8 cellular contexts compared by ENCODE assay signal in genomic region chr2:45993476-45993991, GRCh38.
DNase-seq lines count a peak whose midpoint lies in the region; ATAC-seq and TF ChIP-seq lines count a peak whose summit lies in the region.

No MANE protein-coding gene starts in this region.

- H4K20me1 ChIP-seq in hepatocyte (ENCODE audit: insufficient read depth, poor library complexity, severe bottlenecking) (no peaks in the 10 kb centered on the region), smooth muscle cell (ENCODE audit: low read depth) (peaks cover 6% of the 10 kb centered on the region)

- ATAC-seq in GM21526 (IDR thresholded peaks at IDR 0.05; ENCODE audit: low FRiP score, unreplicated experiment): no peak

- no peak overlapping the region for H3K9ac ChIP-seq in smooth muscle cell (ENCODE audit: low read depth)

- H3K4me1 ChIP-seq in hepatocyte (ENCODE audit: insufficient read depth) (no peaks in the 10 kb centered on the region), smooth muscle cell (ENCODE audit: low read depth) (no peaks in the 10 kb centered on the region)

- H3K4me2 ChIP-seq in hepatocyte (no peak overlapping the region), smooth muscle cell (no peak overlapping the region)

- H3K79me2 ChIP-seq in hepatocyte: no peaks in the 10 kb centered on the region
- H3K79me2 ChIP-seq in smooth muscle cell (ENCODE audit: low read depth): peaks cover 7% of the 10 kb centered on the region

- no peak overlapping the region for H3K4me3 ChIP-seq in GM12865 (ENCODE audit: low read depth, low read length)
- H3K4me3 ChIP-seq in astrocyte of the cerebellum (ENCODE audit: low read depth, low read length): no peak overlapping the region
- no peak overlapping the region for H3K4me3 ChIP-seq in hepatocyte
- H3K4me3 ChIP-seq in smooth muscle cell: no peak overlapping the region

- peak; percentile 79 for TF ChIP-seq CTCF in GM12865 (IDR thresholded peaks at IDR 0.05; ENCODE audit: insufficient read depth, low read depth, low read length, missing control alignments)
- TF ChIP-seq CTCF in astrocyte of the cerebellum (IDR thresholded peaks at IDR 0.05; ENCODE audit: low read depth, low read length, missing control alignments): peak; percentile 77
- peak; percentile 86 for TF ChIP-seq CTCF in hepatocyte (IDR thresholded peaks at IDR 0.05; ENCODE audit: poor library complexity)
- peak; percentile 87 for TF ChIP-seq CTCF in smooth muscle cell (IDR thresholded peaks at IDR 0.05; ENCODE audit: borderline replicate concordance, insufficient read depth, poor library complexity, severe bottlenecking)

- H3K27ac ChIP-seq in hepatocyte: no peak overlapping the region
- no peak overlapping the region for H3K27ac ChIP-seq in smooth muscle cell (ENCODE audit: low read depth)

- peak; percentile 85 for DNase-seq in GM12865 (ENCODE audit: low read depth)
- peak; percentile 18 for DNase-seq in NCI-H1105 (lab: John Stamatoyannopoulos, UW)
- DNase-seq in T-helper 2 cell: peak in 4 of 5 experiments; percentile 22 to 74 (median 24)
- DNase-seq in astrocyte of the cerebellum (ENCODE audit: low read depth): peak; percentile 85
- peak; percentile 90 for DNase-seq in hepatocyte (ENCODE audit: low spot score)
- DNase-seq in smooth muscle cell (lab: John Stamatoyannopoulos, UW; ENCODE audit: unreplicated experiment): no peak
- no peak for DNase-seq in NCI-H1048 (lab: John Stamatoyannopoulos, UW)

- in situ Hi-C loops in astrocyte of the cerebellum (cut with HindIII; ENCODE audit: low sequenced_read_pairs): no loop called here

- H3K9me3 ChIP-seq in hepatocyte (ENCODE audit: low read depth) (no peaks in the 10 kb centered on the region), smooth muscle cell (replicated peaks; ENCODE audit: low read depth) (no peaks in the 10 kb centered on the region)

- H3F3A ChIP-seq in smooth muscle cell (ENCODE audit: low read depth): no peaks in the 10 kb centered on the region

- WGBS in hepatocyte (ENCODE audit: low lambda C conversion rate, missing lambda C conversion rate): 64% methylated on average over 6 of the region's 6 CpGs
- 71% methylated on average over 6 of the region's 6 CpGs for WGBS in smooth muscle cell (ENCODE audit: low lambda C conversion rate)

- H3K9me2 ChIP-seq in hepatocyte (replicated peaks; ENCODE audit: insufficient read depth): no peaks in the 10 kb centered on the region

- H2AFZ ChIP-seq in hepatocyte (no peak overlapping the region), smooth muscle cell (ENCODE audit: low read depth) (no peak overlapping the region)

- H3K27me3 ChIP-seq in hepatocyte (no peaks in the 10 kb centered on the region), smooth muscle cell (ENCODE audit: low read depth) (no peaks in the 10 kb centered on the region)

- no peaks in the 10 kb centered on the region for H3K36me3 ChIP-seq in hepatocyte (replicated peaks; ENCODE audit: insufficient read depth, low read depth)
- no peaks in the 10 kb centered on the region for H3K36me3 ChIP-seq in smooth muscle cell (ENCODE audit: low read depth)

Comparison
In these comparisons a context has a peak if more than half of its experiments do, and no peak if none do; other contexts are left out.
1. DNase-seq: peak in GM12865 (single experiment), NCI-H1105 (single experiment), T-helper 2 cell (4 of 5), astrocyte of the cerebellum (single experiment) and hepatocyte (single experiment); none in smooth muscle cell (single experiment) and NCI-H1048 (single experiment).
2. Peak in every context shown above with its lines, with median percentiles within 50 percentile points of each other: CTCF ChIP-seq.